ENCODE assay signal across 8 cellular contexts in the genomic region with DNA sequence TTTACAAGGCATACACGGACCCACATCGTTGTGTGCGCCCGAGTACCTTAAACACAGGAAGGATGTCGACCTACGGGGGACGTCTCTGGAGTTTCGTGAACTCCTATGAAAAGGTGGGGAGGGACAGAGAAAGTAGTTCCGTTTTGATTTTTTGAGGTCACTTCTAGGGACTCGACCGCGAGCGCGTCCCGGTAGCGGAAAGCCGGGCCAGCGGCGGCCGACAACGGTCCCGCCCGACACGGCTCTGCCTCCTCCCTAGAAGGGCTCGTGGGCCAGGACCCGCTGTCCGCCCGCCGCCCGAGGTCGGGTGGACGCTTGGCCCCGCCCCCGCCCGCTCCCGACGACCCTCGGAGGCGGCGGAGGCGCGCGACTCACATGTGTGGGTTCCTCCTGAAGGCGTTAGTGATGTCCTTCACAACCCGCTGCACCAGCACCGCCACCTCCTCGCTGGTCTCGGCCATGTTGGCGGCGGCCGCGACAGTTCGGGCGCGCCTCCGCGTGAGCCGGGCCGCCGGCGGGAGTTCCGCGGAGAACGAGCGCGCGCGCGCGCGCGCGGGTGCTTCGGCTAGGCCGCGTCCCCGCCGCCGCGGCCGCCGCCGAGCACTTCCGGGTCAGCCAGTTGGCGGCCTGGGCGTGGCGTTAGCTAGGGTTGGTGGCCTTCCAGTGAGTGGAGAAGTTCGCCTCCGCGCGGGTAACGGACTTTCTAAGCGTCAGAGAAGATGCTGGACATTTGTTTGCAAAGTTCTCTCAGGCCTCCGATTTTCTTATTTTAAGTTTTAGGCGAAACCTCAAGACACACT. TPM values are rescaled to one million over a fixed set of nuclear protein-coding genes. Genes with fewer than 3 reads are reported as not detected.
DNase-seq lines count a peak whose midpoint lies in the region; ATAC-seq, FAIRE-seq and TF ChIP-seq lines count a peak whose summit lies in the region.

A gene with protein sequence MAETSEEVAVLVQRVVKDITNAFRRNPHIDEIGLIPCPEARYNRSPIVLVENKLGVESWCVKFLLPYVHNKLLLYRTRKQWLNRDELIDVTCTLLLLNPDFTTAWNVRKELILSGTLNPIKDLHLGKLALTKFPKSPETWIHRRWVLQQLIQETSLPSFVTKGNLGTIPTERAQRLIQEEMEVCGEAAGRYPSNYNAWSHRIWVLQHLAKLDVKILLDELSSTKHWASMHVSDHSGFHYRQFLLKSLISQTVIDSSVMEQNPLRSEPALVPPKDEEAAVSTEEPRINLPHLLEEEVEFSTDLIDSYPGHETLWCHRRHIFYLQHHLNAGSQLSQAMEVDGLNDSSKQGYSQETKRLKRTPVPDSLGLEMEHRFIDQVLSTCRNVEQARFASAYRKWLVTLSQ (minus strand): TSS at position 534 of the 800 bp plus-strand sequence. CDS start 73 bp downstream, at position 461.

- peaks cover 3% of the 10 kb centered on the region for H3K4me1 ChIP-seq in right cardiac atrium (ENCODE audit: control insufficient read depth, insufficient read depth, low read length)

- peak; percentile 58 to 78 for DNase-seq in NCI-H187 (lab: John Stamatoyannopoulos, UW)
- DNase-seq in anterior cingulate cortex (lab: John Stamatoyannopoulos, UW), result peak; percentile 24 to 89 (median 82)
- DNase-seq in right cardiac atrium, result peak; percentile 93 to 98 (median 97)
- peak; percentile 61 for DNase-seq in pulmonary artery endothelial cell (ENCODE audit: low read depth, low spot score)
- DNase-seq in urothelium cell line (ENCODE audit: low spot score), result peak; percentile 88

- WGBS in right cardiac atrium, result under 1% methylated on average over 95 of the region's 95 CpGs

- H3K27me3 ChIP-seq in right cardiac atrium (ENCODE audit: control insufficient read depth, insufficient read depth), result no peaks in the 10 kb centered on the region

- H3K4me3 ChIP-seq in right cardiac atrium (ENCODE audit: low read length), result peak within 1 kb of the TSS; percentile 64

- ATAC-seq in GM18505 (IDR thresholded peaks at IDR 0.05; ENCODE audit: unreplicated experiment) (peak; percentile 94), HG02943 (IDR thresholded peaks at IDR 0.05; ENCODE audit: low read depth, unreplicated experiment) (peak; percentile 91), right cardiac atrium (peak; percentile 97 to 99)

- intact Hi-C loops in T-helper 2 cell treated with Interferon-gamma antibody and Interleukin-4, amounts not matched to agents 100 ng/mL and 5 ng/mL, for 36 hours (cut with micrococcal nuclease), result loop anchor here (1.0 to 5.0 kb wide), 7 partner anchors 61 to 982 kb away; a partner anchor contains a TSS
- intact Hi-C loops in right cardiac atrium (cut with DNase I), result loop anchor here in 1 of 4 donors (5.0 kb wide), 1 partner anchor 82 kb away; no protein-coding TSS in a partner anchor

- FAIRE-seq in urothelium cell line (lab: Jason Lieb, UNC), result peak; percentile 68

- no peaks in the 10 kb centered on the region for H3K9me3 ChIP-seq in right cardiac atrium (ENCODE audit: control insufficient read depth, low read length)

- TF ChIP-seq POLR2A in GM18505 (IDR thresholded peaks at IDR 0.05; ENCODE audit: borderline replicate concordance, extremely low read depth, insufficient read depth, insufficient read length), result peak; percentile 96

- H3K27ac ChIP-seq in right cardiac atrium (ENCODE audit: low read length), result peak within 1 kb of the TSS; percentile 94

RNA-seq across cellular contexts. Expression of the gene that starts here (rescaled TPM):
- total RNA-seq in T-helper 2 cell treated with Interferon-gamma antibody and Interleukin-4, amounts not matched to agents 100 ng/mL and 5 ng/mL, for 36 hours, result 62.4 and 65.7 TPM in 2 replicates
- total RNA-seq in right cardiac atrium (10 to 100 TPM; 27.6 to 38.1 (median 35.0) TPM), pulmonary artery endothelial cell (43.5 and 81.2 TPM in 2 replicates)
- 7.4 TPM for polyA plus RNA-seq in right cardiac atrium

Comparison
In these comparisons a context has a peak if more than half of its experiments do, and no peak if none do; other contexts are left out.
1. Peak in every context shown above with its lines: DNase-seq, ATAC-seq, H3K4me3 ChIP-seq and H3K27ac ChIP-seq.